Comparison of ENCODE assay signal across 8 cellular contexts in genomic region chr12:40137252-40137651, GRCh38. TPM values are rescaled to one million over a fixed set of nuclear protein-coding genes. Genes with fewer than 3 reads are reported as not detected.
DNase-seq lines count a peak whose midpoint lies in the region; ATAC-seq and TF ChIP-seq lines count a peak whose summit lies in the region.

No MANE protein-coding gene starts in this region.

- H3K4me3 Mint-ChIP-seq in activated B cell treated with CpG ODN at 0.5 μM for 24 hours = no peak overlapping the region

- TF ChIP-seq POLR2A in uterus (IDR thresholded peaks at IDR 0.05) (no peak), prostate gland (IDR thresholded peaks at IDR 0.05) (no peak)

- H3K27ac Mint-ChIP-seq in activated B cell treated with CpG ODN at 0.5 μM for 24 hours = no peak overlapping the region

- H3K27ac ChIP-seq in A673 (ENCODE audit: low read depth, low read length, poor library complexity, severe bottlenecking) (no peak overlapping the region), uterus (no peak overlapping the region), prostate gland (no peak overlapping the region)

- no peaks in the 10 kb centered on the region for H3K36me3 Mint-ChIP-seq in activated B cell treated with CpG ODN at 0.5 μM for 24 hours (ENCODE audit: low read depth)

- no peaks in the 10 kb centered on the region for H3K4me1 ChIP-seq in A673 (ENCODE audit: insufficient read depth, low read length, poor library complexity, severe bottlenecking)
- H3K4me1 ChIP-seq in uterus = no peaks in the 10 kb centered on the region
- H3K4me1 ChIP-seq in prostate gland (replicated peaks) = no peaks in the 10 kb centered on the region

- H3K27me3 ChIP-seq in A673 (replicated peaks; ENCODE audit: insufficient read depth, low read depth, low read length, poor library complexity) = no peaks in the 10 kb centered on the region
- no peaks in the 10 kb centered on the region for H3K27me3 ChIP-seq in uterus
- H3K27me3 ChIP-seq in prostate gland (replicated peaks; ENCODE audit: insufficient read depth) = no peaks in the 10 kb centered on the region

- ATAC-seq in GM18909 (IDR thresholded peaks at IDR 0.05; ENCODE audit: poor library complexity, unreplicated experiment) (peak; percentile 87), HG03097 (IDR thresholded peaks at IDR 0.05; ENCODE audit: low FRiP score, unreplicated experiment) (peak; percentile 90), activated B cell treated with CpG ODN at 0.5 μM for 24 hours (ENCODE audit: low read depth) (peak; percentile 79), HG02970 (IDR thresholded peaks at IDR 0.05; ENCODE audit: low FRiP score, unreplicated experiment) (no peak)

- H3K27me3 Mint-ChIP-seq in activated B cell treated with CpG ODN at 0.5 μM for 24 hours = no peaks in the 10 kb centered on the region

- TF ChIP-seq CTCF in A673 (conservative IDR thresholded peaks at IDR 0.05; ENCODE audit: low read depth, low read length) = no peak
- TF ChIP-seq CTCF in activated B cell treated with CpG ODN at 0.5 μM for 24 hours (IDR thresholded peaks at IDR 0.05) = no peak
- no peak for TF ChIP-seq CTCF in uterus (IDR thresholded peaks at IDR 0.05)
- no peak for TF ChIP-seq CTCF in prostate gland (IDR thresholded peaks at IDR 0.05)

- H3K9me3 ChIP-seq in A673 (ENCODE audit: low read depth, low read length, poor library complexity, severe bottlenecking) (no peaks in the 10 kb centered on the region), uterus (no peaks in the 10 kb centered on the region), prostate gland (no peaks in the 10 kb centered on the region)

- DNase-seq in A673 (ENCODE audit: low spot score) (peak; percentile 21), activated B cell treated with CpG ODN at 0.5 μM for 24 hours (no peak), uterus (no peak), amygdala (lab: John Stamatoyannopoulos, UW) (no peak), prostate gland (ENCODE audit: low spot score) (no peak)

- peaks cover 8% of the 10 kb centered on the region for H3K4me1 Mint-ChIP-seq in activated B cell treated with CpG ODN at 0.5 μM for 24 hours

- WGBS in prostate gland = 25% methylated on average over 3 of the region's 3 CpGs

- H3K36me3 ChIP-seq in A673 (ENCODE audit: insufficient read depth, low read length, poor library complexity, severe bottlenecking) = no peaks in the 10 kb centered on the region
- no peaks in the 10 kb centered on the region for H3K36me3 ChIP-seq in uterus
- H3K36me3 ChIP-seq in prostate gland = no peaks in the 10 kb centered on the region

- POLR2A ChIA-PET in A673 (lab: Charles Lee; ENCODE audit: low non-redundant PET) (no interaction called here), activated B cell treated with CpG ODN at 0.5 μM for 24 hours (lab: Charles Lee) (no interaction called here)

- H3K4me3 ChIP-seq in A673 (ENCODE audit: low read depth, low read length, poor library complexity, severe bottlenecking) (no peak overlapping the region), uterus (no peak overlapping the region), prostate gland (no peak overlapping the region)

- CTCF ChIA-PET in A673 (lab: Charles Lee) (no interaction called here), activated B cell treated with CpG ODN at 0.5 μM for 24 hours (lab: Charles Lee) (interaction anchor here (1.0 kb wide), 1 partner anchor 175 kb away, joined by 4 read pairs; no protein-coding TSS in a partner anchor)

- H3K9me3 Mint-ChIP-seq in activated B cell treated with CpG ODN at 0.5 μM for 24 hours = no peaks in the 10 kb centered on the region

- BruUV-seq in A673 (replicated peaks; lab: Mats Ljungman, UMichigan) = no TSS peak

- intact Hi-C loops in A673 (cut with micrococcal nuclease; ENCODE audit: unreplicated experiment) = no loop called here
- intact Hi-C loops in activated B cell treated with CpG ODN at 0.5 μM for 24 hours (cut with micrococcal nuclease) = loop anchor here (1.0 kb wide), 1 partner anchor 32 kb away; no protein-coding TSS in a partner anchor
- intact Hi-C loops in uterus (cut with DNase I; ENCODE audit: low total_unique reads) = no loop called here
- intact Hi-C loops in prostate gland (cut with DNase I) = no loop called here

RNA-seq across cellular contexts. Expression of gene SLC2A13, which starts 31.4 kb away (rescaled TPM):
- 8.7 and 9.1 TPM in 2 replicates for total RNA-seq in A673 (2021)
- 13.7 and 17.9 TPM in 2 replicates for total RNA-seq in activated B cell treated with CpG ODN at 0.5 μM for 24 hours
- total RNA-seq in uterus = 10 to 100 TPM; 12.8 to 31.7 (median 15.3) TPM
- 10 to 100 TPM in 1 of 2 donors, 1 to 10 TPM in 1; 5.9 to 13.7 TPM for total RNA-seq in prostate gland
